ENCODE assay signal across 26 cellular contexts in genomic region chr14:101669629-101670028, GRCh38.
"Had no signal": no experiment of that assay in that cellular context is flagged by ENCODE, and none has a peak within 500 bp of the region (broad histone marks: within the 10 kb centered on the region; RNA-seq: fewer than 3 reads in every experiment).

No MANE protein-coding gene starts in this region.

- H3K4me1 ChIP-seq: stomach, suprapubic skin, testis, thyroid gland, tibial artery, tibial nerve, transverse colon, upper lobe of left lung, upper lobe of right lung, uterus, vagina had no signal

- H3K27me3 ChIP-seq: testis, thyroid gland, upper lobe of left lung, uterus, vagina had no signal

- H3K4me3 ChIP-seq: stomach, suprapubic skin, testis, thoracic aorta, thyroid gland, tibial artery, tibial nerve, transverse colon, upper lobe of left lung, upper lobe of right lung, uterus, vagina had no signal

- ATAC-seq: stimulated activated effector memory CD8-positive, alpha-beta T cell treated with anti-CD3 and anti-CD28 coated beads, Interleukin-12 subunit alpha, Interleukin-12 subunit beta, amount 100 ng/mL, for 72 hours; stimulated activated memory B cell treated with anti-CD40 and anti-IgM and Interleukin-4, amounts not matched to agents 10 μg/mL and 1 μg/mL and 100 μg/mL, for 72 hours; stimulated activated naive B cell treated with anti-CD40 and anti-IgM and Interleukin-4, amounts not matched to agents 10 μg/mL and 1 μg/mL and 100 μg/mL, for 72 hours; stimulated activated naive CD8-positive, alpha-beta T cell treated with anti-CD3 and anti-CD28 coated beads, Interleukin-15, amount 100 ng/mL, for 72 hours; stimulated activated naive CD8-positive, alpha-beta T cell treated with anti-CD3 and anti-CD28 coated beads, Interleukin-15, Interleukin-2, amounts not matched to agents 100 U/mL and 50 U/mL, for 24 hours; upper lobe of right lung had no signal

- DNase-seq: stimulated activated CD4-positive, alpha-beta T cell treated with anti-CD3 and anti-CD28 coated beads, Interleukin-2, amount 100 ng/mL, for 48 hours; stimulated activated CD4-positive, alpha-beta T cell treated with anti-CD3 and anti-CD28 coated beads, Interleukin-4, amount 100 ng/mL, for 1 hour; stimulated activated CD4-positive, alpha-beta T cell treated with anti-CD3 and anti-CD28 coated beads, Interleukin-4, amount 100 ng/mL, for 24 hours; stimulated activated CD4-positive, alpha-beta T cell treated with anti-CD3 and anti-CD28 coated beads, Interleukin-4, amount 100 ng/mL, for 4 hours; stimulated activated CD8-positive, alpha-beta memory T cell treated with anti-CD3 and anti-CD28 coated beads, Interleukin-4, amount 100 ng/mL, for 48 hours; stimulated activated naive B cell treated with anti-CD40 and anti-IgM and Interleukin-4, amounts not matched to agents 10 μg/mL and 1 μg/mL and 100 μg/mL, for 72 hours; stimulated activated naive CD4-positive, alpha-beta T cell treated with Interleukin-2 at 50 U/mL for 16 hours; stimulated activated naive CD8-positive, alpha-beta T cell treated with anti-CD3 and anti-CD28 coated beads, Interleukin-15, amount 100 ng/mL, for 72 hours; stimulated activated naive CD8-positive, alpha-beta T cell treated with anti-CD3 and anti-CD28 coated beads, Interleukin-15, Interleukin-2, amounts not matched to agents 100 U/mL and 50 U/mL, for 24 hours; stomach; substantia nigra; testis; thyroid gland; tibial artery; transverse colon; trophoblast cell; upper lobe of left lung; upper lobe of right lung; uterus had no signal

- H3K9me3 ChIP-seq: testis, uterus had no signal

- H3K27ac ChIP-seq: stomach, suprapubic skin, testis, thoracic aorta, thyroid gland, tibial artery, tibial nerve, transverse colon, upper lobe of left lung, upper lobe of right lung, uterus, vagina had no signal

- H3K36me3 ChIP-seq: stomach, suprapubic skin, thoracic aorta, thyroid gland, tibial artery, tibial nerve, transverse colon, upper lobe of left lung, upper lobe of right lung, uterus, vagina had no signal

- FAIRE-seq: urothelium cell line had no signal
